In genomic region chr16:77431131-77431670, GRCh38 we compare ENCODE assay signal across 24 cellular contexts. TPM values are rescaled to one million over a fixed set of nuclear protein-coding genes. Genes with fewer than 3 reads are reported as not detected.
DNase-seq lines count a peak whose midpoint lies in the region; ATAC-seq and TF ChIP-seq lines count a peak whose summit lies in the region.
"Had no signal": no experiment of that assay in that cellular context is flagged by ENCODE, and none has a peak within 500 bp of the region (broad histone marks: within the 10 kb centered on the region; RNA-seq: fewer than 3 reads in every experiment).

No MANE protein-coding gene starts in this region.

- H3K27ac ChIP-seq in SK-N-SH (ENCODE audit: low read depth in 2 of 2, low read length in 1 of 2) (no peak overlapping the region), angular gyrus (ENCODE audit: low read depth, low read length) (peak overlapping the region; percentile 63), ovary (no peak overlapping the region), Karpas-422 (ENCODE audit: low read length) (no peak overlapping the region)
- H3K27ac ChIP-seq: left lung, skin epidermis had no signal

- H3K4me3 ChIP-seq in SK-N-SH (ENCODE audit: low read depth in 2 of 2, low read length in 1 of 2), result no peak overlapping the region
- H3K4me3 ChIP-seq in ovary, result no peak overlapping the region
- no peak overlapping the region for H3K4me3 ChIP-seq in Karpas-422 (ENCODE audit: low read length)
- H3K4me3 ChIP-seq: GM12878, left lung, skin epidermis had no signal

- H4K20me1 ChIP-seq in SK-N-SH (ENCODE audit: insufficient read depth), result no peaks in the 10 kb centered on the region
- H4K20me1 ChIP-seq in Karpas-422 (ENCODE audit: insufficient read depth, low read depth, low read length), result no peaks in the 10 kb centered on the region

- TF ChIP-seq POLR2A in ovary (IDR thresholded peaks at IDR 0.05), result no peak

- H3K4me2 ChIP-seq in SK-N-SH, result no peak overlapping the region
- H3K4me2 ChIP-seq in Karpas-422 (ENCODE audit: low read depth, low read length, poor library complexity, severe bottlenecking), result no peak overlapping the region

- no peak overlapping the region for H3K9ac ChIP-seq in SK-N-SH
- no peak overlapping the region for H3K9ac ChIP-seq in Karpas-422 (ENCODE audit: low read length)

- TF ChIP-seq EP300 in SK-N-SH (IDR thresholded peaks at IDR 0.05; ENCODE audit: borderline replicate concordance in 1 of 2, low read depth in 1 of 2, low read length in 1 of 2), result no peak
- TF ChIP-seq EP300 in ovary (IDR thresholded peaks at IDR 0.05), result no peak

- POLR2A ChIA-PET in SK-N-SH (lab: Yijun Ruan, JAX), result no interaction called here

- TF ChIP-seq CTCF in SK-N-SH (IDR thresholded peaks at IDR 0.05) (no peak), ovary (IDR thresholded peaks at IDR 0.05) (no peak)

- 50% methylated on average over 13 of the region's 15 CpGs for WGBS in SK-N-SH (ENCODE audit: low lambda C conversion rate)
- WGBS in ovary, 3 donors, result 44 to 48% (median 46%) methylated on average over 15 of the region's 15 CpGs

- H2AFZ ChIP-seq in SK-N-SH (ENCODE audit: low read depth) (no peak overlapping the region), Karpas-422 (ENCODE audit: low read length) (no peak overlapping the region)

- no peak for ATAC-seq in SK-N-SH treated with all-trans-retinoic acid at 6 μM for 48 hours
- ATAC-seq in HG03196 (IDR thresholded peaks at IDR 0.05; ENCODE audit: unreplicated experiment), result no peak
- ATAC-seq: activated T-cell treated with anti-CD3 and anti-CD28 coated beads, Interleukin-2, amount 50 U/mL, for 4 hours; GM12878; left lung had no signal

- H3K27me3 ChIP-seq in SK-N-SH (ENCODE audit: insufficient read depth) (peaks cover 32% of the 10 kb centered on the region; the same call in 1 of the 2 replicates), ovary (no peaks in the 10 kb centered on the region), Karpas-422 (ENCODE audit: low read length) (no peaks in the 10 kb centered on the region)

- H3F3A ChIP-seq in SK-N-SH (replicated peaks; ENCODE audit: insufficient read depth), result no peaks in the 10 kb centered on the region

- CTCF ChIA-PET in SK-N-SH (lab: Yijun Ruan, JAX), result no interaction called here

- H3K9me3 ChIP-seq in SK-N-SH (no peaks in the 10 kb centered on the region), ovary (no peaks in the 10 kb centered on the region), Karpas-422 (ENCODE audit: low read length) (no peaks in the 10 kb centered on the region)
- H3K9me3 ChIP-seq: left lung had no signal

- intact Hi-C loops in ovary (cut with DNase I), result no loop called here

- no peak for TF ChIP-seq RAD21 in SK-N-SH (IDR thresholded peaks at IDR 0.05; ENCODE audit: low read length)

- no peaks in the 10 kb centered on the region for H3K4me1 ChIP-seq in SK-N-SH (ENCODE audit: control insufficient read depth in 1 of 2, insufficient read depth in 2 of 2, low read depth in 1 of 2, low read length in 1 of 2)
- peaks cover 3% of the 10 kb centered on the region for H3K4me1 ChIP-seq in ovary (ENCODE audit: insufficient read depth)
- no peaks in the 10 kb centered on the region for H3K4me1 ChIP-seq in Karpas-422 (ENCODE audit: low read length)
- H3K4me1 ChIP-seq: left lung had no signal

- H3K9me2 ChIP-seq in SK-N-SH (no peaks in the 10 kb centered on the region), Karpas-422 (replicated peaks; ENCODE audit: insufficient read depth, low read length) (no peaks in the 10 kb centered on the region)

- H3K79me2 ChIP-seq in SK-N-SH (ENCODE audit: insufficient read depth) (no peaks in the 10 kb centered on the region), Karpas-422 (ENCODE audit: low read length) (no peaks in the 10 kb centered on the region)

- DNase-seq in SK-N-SH, result no peak
- DNase-seq in left kidney (ENCODE audit: low read depth, low spot score), result peak; percentile 50
- no peak for DNase-seq in ovary
- no peak for DNase-seq in Karpas-422
- no peak for DNase-seq in GOT3 (lab: John Stamatoyannopoulos, UW)
- DNase-seq: activated CD4-positive, CD25-positive, alpha-beta regulatory T cell treated with anti-CD3 and anti-CD28 coated beads, Interleukin-2, amount 50 U/mL, for 72 hours; activated naive CD4-positive, alpha-beta T cell treated with anti-CD3 and anti-CD28 coated beads for 36 hours; activated T-cell treated with anti-CD3 and anti-CD28 coated beads, Interleukin-2, amount 50 U/mL, for 4 hours; effector memory CD4-positive, alpha-beta T cell; left lung; NCI-H187 treated with DMSO at 0.1 percent for 48 hours; RPMI8226; stimulated activated CD4-positive, alpha-beta T cell treated with anti-CD3 and anti-CD28 coated beads, Interleukin-2, amount 100 ng/mL, for 48 hours; stimulated activated naive CD4-positive, alpha-beta T cell treated with Interleukin-2 at 50 U/mL for 16 hours had no signal

- no peaks in the 10 kb centered on the region for H3K36me3 ChIP-seq in SK-N-SH (replicated peaks in 1 of 2; ENCODE audit: control insufficient read depth in 1 of 2, insufficient read depth in 2 of 2, low read length in 1 of 2)
- H3K36me3 ChIP-seq in ovary, result no peaks in the 10 kb centered on the region
- no peaks in the 10 kb centered on the region for H3K36me3 ChIP-seq in Karpas-422 (ENCODE audit: insufficient read depth, low read length)
- H3K36me3 ChIP-seq: left lung had no signal

TF ChIP-seq in SK-N-SH, 30 proteins besides CTCF, POLR2A, EP300 and RAD21:
- TF ChIP-seq TAF1 (IDR thresholded peaks at IDR 0.05; ENCODE audit: borderline replicate concordance, low read depth, low read length), result no peak
- TF ChIP-seq, protein P1, sequence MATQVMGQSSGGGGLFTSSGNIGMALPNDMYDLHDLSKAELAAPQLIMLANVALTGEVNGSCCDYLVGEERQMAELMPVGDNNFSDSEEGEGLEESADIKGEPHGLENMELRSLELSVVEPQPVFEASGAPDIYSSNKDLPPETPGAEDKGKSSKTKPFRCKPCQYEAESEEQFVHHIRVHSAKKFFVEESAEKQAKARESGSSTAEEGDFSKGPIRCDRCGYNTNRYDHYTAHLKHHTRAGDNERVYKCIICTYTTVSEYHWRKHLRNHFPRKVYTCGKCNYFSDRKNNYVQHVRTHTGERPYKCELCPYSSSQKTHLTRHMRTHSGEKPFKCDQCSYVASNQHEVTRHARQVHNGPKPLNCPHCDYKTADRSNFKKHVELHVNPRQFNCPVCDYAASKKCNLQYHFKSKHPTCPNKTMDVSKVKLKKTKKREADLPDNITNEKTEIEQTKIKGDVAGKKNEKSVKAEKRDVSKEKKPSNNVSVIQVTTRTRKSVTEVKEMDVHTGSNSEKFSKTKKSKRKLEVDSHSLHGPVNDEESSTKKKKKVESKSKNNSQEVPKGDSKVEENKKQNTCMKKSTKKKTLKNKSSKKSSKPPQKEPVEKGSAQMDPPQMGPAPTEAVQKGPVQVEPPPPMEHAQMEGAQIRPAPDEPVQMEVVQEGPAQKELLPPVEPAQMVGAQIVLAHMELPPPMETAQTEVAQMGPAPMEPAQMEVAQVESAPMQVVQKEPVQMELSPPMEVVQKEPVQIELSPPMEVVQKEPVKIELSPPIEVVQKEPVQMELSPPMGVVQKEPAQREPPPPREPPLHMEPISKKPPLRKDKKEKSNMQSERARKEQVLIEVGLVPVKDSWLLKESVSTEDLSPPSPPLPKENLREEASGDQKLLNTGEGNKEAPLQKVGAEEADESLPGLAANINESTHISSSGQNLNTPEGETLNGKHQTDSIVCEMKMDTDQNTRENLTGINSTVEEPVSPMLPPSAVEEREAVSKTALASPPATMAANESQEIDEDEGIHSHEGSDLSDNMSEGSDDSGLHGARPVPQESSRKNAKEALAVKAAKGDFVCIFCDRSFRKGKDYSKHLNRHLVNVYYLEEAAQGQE (IDR thresholded peaks at IDR 0.05; ENCODE audit: low read depth, low read length), result peak; percentile 45; the same call in 1 of the 2 replicates

TF ChIP-seq in SK-N-SH treated with all-trans-retinoic acid at 6 μM for 48 hours, 23 proteins besides CTCF, POLR2A, EP300 and RAD21:
- TF ChIP-seq, protein P2, sequence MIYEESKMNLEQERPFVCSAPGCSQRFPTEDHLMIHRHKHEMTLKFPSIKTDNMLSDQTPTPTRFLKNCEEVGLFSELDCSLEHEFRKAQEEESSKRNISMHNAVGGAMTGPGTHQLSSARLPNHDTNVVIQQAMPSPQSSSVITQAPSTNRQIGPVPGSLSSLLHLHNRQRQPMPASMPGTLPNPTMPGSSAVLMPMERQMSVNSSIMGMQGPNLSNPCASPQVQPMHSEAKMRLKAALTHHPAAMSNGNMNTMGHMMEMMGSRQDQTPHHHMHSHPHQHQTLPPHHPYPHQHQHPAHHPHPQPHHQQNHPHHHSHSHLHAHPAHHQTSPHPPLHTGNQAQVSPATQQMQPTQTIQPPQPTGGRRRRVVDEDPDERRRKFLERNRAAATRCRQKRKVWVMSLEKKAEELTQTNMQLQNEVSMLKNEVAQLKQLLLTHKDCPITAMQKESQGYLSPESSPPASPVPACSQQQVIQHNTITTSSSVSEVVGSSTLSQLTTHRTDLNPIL (CRISPR knock-in tag; IDR thresholded peaks at IDR 0.05; ENCODE audit: low read depth), result no peak
- TF ChIP-seq ZNF8 (CRISPR knock-in tag; IDR thresholded peaks at IDR 0.05) (no peak), ZC3H10 (CRISPR knock-in tag; IDR thresholded peaks at IDR 0.05) (no peak), RARB (CRISPR knock-in tag; IDR thresholded peaks at IDR 0.05) (no peak), PATZ1 (CRISPR knock-in tag; IDR thresholded peaks at IDR 0.05; ENCODE audit: borderline replicate concordance) (no peak)
TF ChIP-seq in SK-N-SH treated with all-trans-retinoic acid at 6 μM for 48 hours: peak in this region for 0.

RNA-seq across cellular contexts. Expression of gene ADAMTS18, which starts 3.6 kb away (rescaled TPM):
- polyA plus RNA-seq in SK-N-SH (2012; rRNA removed), result under 0.01 TPM in 1 of 2 replicates, not detected in the other
- polyA plus RNA-seq in SK-N-SH (2012; cell fraction: cytosol; rRNA removed), result 0.01 TPM in 1 of 2 replicates, not detected in the other
- not detected in 2 replicates for polyA plus RNA-seq in SK-N-SH (2012; cell fraction: nucleus; rRNA removed)
- 1 to 10 TPM in 2 of 7 donors, under 1 TPM in 4, not detected in 1; 0.05 to 2.3 (median 0.60) TPM for total RNA-seq in ovary
- under 1 TPM; 0.82 to 1.00 TPM for polyA plus RNA-seq in ovary
- total RNA-seq in Karpas-422 (2014; rRNA removed; shearing (Covaris generic); ENCODE audit: low replicate concordance), result not detected in 2 replicates
- total RNA-seq: A673; activated naive CD4-positive, alpha-beta T cell treated with anti-CD3 and anti-CD28 coated beads for 36 hours; activated T-cell treated with anti-CD3 and anti-CD28 coated beads, Interleukin-2, amount 50 U/mL, for 4 hours; GM12878; mononuclear cell; NCI-H460; ureter had no signal
- polyA plus RNA-seq: CD14-positive monocyte, GM12878 had no signal
